9 cellular contexts compared by ENCODE assay signal in genomic region chr17:50064253-50064991, GRCh38. TPM values are rescaled to one million over a fixed set of nuclear protein-coding genes. Genes with fewer than 3 reads are reported as not detected.
A peak's percentile ranks its signal among the peaks of the same experiment; 100 is the strongest.
DNase-seq lines count a peak whose midpoint lies in the region; ATAC-seq, FAIRE-seq and TF ChIP-seq lines count a peak whose summit lies in the region.
"Had no signal": no experiment of that assay in that cellular context is flagged by ENCODE, and none has a peak within 500 bp of the region (broad histone marks: within the 10 kb centered on the region; RNA-seq: fewer than 3 reads in every experiment).

No MANE protein-coding gene starts in this region.

- TF ChIP-seq EP300 in HepG2 (IDR thresholded peaks at IDR 0.05; ENCODE audit: low read depth in 2 of 2, low read length in 2 of 2) (no peak), HepG2 (CRISPR knock-in tag; IDR thresholded peaks at IDR 0.05; ENCODE audit: borderline replicate concordance) (no peak)

- H3K36me3 ChIP-seq in HepG2 (replicated peaks in 1 of 2; ENCODE audit: control insufficient read depth in 1 of 2, insufficient read depth in 2 of 2, low read length in 2 of 2), result no peaks in the 10 kb centered on the region
- H3K36me3 ChIP-seq in thyroid gland, result peaks cover 12 to 19% of the 10 kb centered on the region in 2 donors

- peak overlapping the region; percentile 20 for H3K4me2 ChIP-seq in HepG2 (ENCODE audit: low read depth, low read length)

- no peaks in the 10 kb centered on the region for H3K79me2 ChIP-seq in HepG2 (ENCODE audit: insufficient read depth, low read length)

- POLR2A ChIA-PET in HepG2 (lab: Yijun Ruan, JAX), result no interaction called here

- intact Hi-C loops in HepG2 (cut with micrococcal nuclease; ENCODE audit: unreplicated experiment) (no loop called here), thyroid gland (cut with DNase I) (no loop called here)

- no peaks in the 10 kb centered on the region for H3K9me3 ChIP-seq in HepG2 (ENCODE audit: low read length)
- no peaks in the 10 kb centered on the region for H3K9me3 ChIP-seq in thyroid gland

- TF ChIP-seq CTCF in HepG2 (CRISPR knock-in tag; IDR thresholded peaks at IDR 0.05), result no peak
- TF ChIP-seq CTCF in thyroid gland (IDR thresholded peaks at IDR 0.05), result no peak

- TF ChIP-seq RAD21 in HepG2 (CRISPR knock-in tag; IDR thresholded peaks at IDR 0.05), result no peak

- CTCF ChIA-PET in HepG2 (lab: Yijun Ruan, JAX; ENCODE audit: low intra/inter-chr PET ratio, low total read pairs), result no interaction called here

- no peak for FAIRE-seq in HepG2 (lab: Jason Lieb, UNC)

- H2AFZ ChIP-seq in HepG2 (ENCODE audit: low read length), result no peak overlapping the region

- H3K27me3 ChIP-seq in HepG2 (ENCODE audit: control insufficient read depth in 1 of 2, insufficient read depth in 2 of 2, low read length in 2 of 2) (peaks cover 9 to 50% of the 10 kb centered on the region in 2 experiments), thyroid gland (no peaks in the 10 kb centered on the region)

- WGBS in HepG2 (ENCODE audit: low lambda C conversion rate), result 9% methylated on average over 11 of the region's 20 CpGs
- WGBS in thyroid gland, 2 donors, result 74 to 87% methylated on average over 14 to 20 of the region's 20 CpGs

- in situ Hi-C loops in HepG2 (cut with HindIII; ENCODE audit: extremely low pct_ligation_motif_present, low pct_unique_long_range_greater_than_20kb), result no loop called here

- ATAC-seq in HepG2 (peak; percentile 60), HG03442 (IDR thresholded peaks at IDR 0.05; ENCODE audit: unreplicated experiment) (no peak), HG03565 (IDR thresholded peaks at IDR 0.05; ENCODE audit: unreplicated experiment) (no peak)

- H4K20me1 ChIP-seq in HepG2 (ENCODE audit: insufficient read depth, low read length), result no peaks in the 10 kb centered on the region

- no TSS peak for BruUV-seq in HepG2 (replicated peaks; lab: Mats Ljungman, UMichigan)

- H3K27ac ChIP-seq in HepG2 (ENCODE audit: extremely low read length, insufficient read depth, low read length) (no peak overlapping the region), thyroid gland (peak overlapping the region; percentile 28 to 99 (median 95))
- H3K27ac ChIP-seq: VCaP had no signal

- peaks cover 10% of the 10 kb centered on the region; the same call in 1 of the 2 replicates for H3K4me1 ChIP-seq in HepG2 (ENCODE audit: insufficient read depth, low read length)
- peaks cover 40 to 59% of the 10 kb centered on the region in 2 donors for H3K4me1 ChIP-seq in thyroid gland

- H3K9ac ChIP-seq in HepG2 (ENCODE audit: insufficient read depth, low read depth, low read length), result no peak overlapping the region

- TF ChIP-seq POLR2A in HepG2 (IDR thresholded peaks at IDR 0.05; ENCODE audit: insufficient read depth in 1 of 2, low read depth in 2 of 2, low read length in 2 of 2), result no peak
- TF ChIP-seq POLR2A in thyroid gland (IDR thresholded peaks at IDR 0.05), result no peak

- DNase-seq in HT1080 (ENCODE audit: low read depth), result peak; percentile 99
- DNase-seq in brain pericyte (ENCODE audit: low read depth, low spot score), result peak; percentile 71
- DNase-seq in HepG2 (ENCODE audit: low spot score), result no peak
- DNase-seq in thyroid gland, result peak in 1 of 2 donors; percentile 16
- no peak for DNase-seq in mucosa of gallbladder (ENCODE audit: low spot score)
- DNase-seq in activated T-cell treated with anti-CD3 and anti-CD28 coated beads for 4 hours, result no peak

- H3K4me3 ChIP-seq in HepG2 (replicated peaks in 1 of 3; ENCODE audit: insufficient read depth in 1 of 3, low read depth in 2 of 3, low read length in 3 of 3) (peak overlapping the region in 1 of 3 experiments; percentile 25; a peak in 1 of 6 replicates), thyroid gland (replicated peaks in 1 of 3) (no peak overlapping the region)

RNA-seq across cellular contexts. Expression of gene ITGA3, which starts 8.5 kb away (rescaled TPM):
- 680 and 729 TPM in 2 replicates for total RNA-seq in HT1080 (2014; rRNA removed; shearing (Covaris generic))
- 478 and 533 TPM in 2 replicates for polyA plus RNA-seq in HT1080 (2015; cell fraction: cytosol; rRNA removed)
- polyA plus RNA-seq in HT1080 (2015; cell fraction: nucleus; rRNA removed), result 1,609 and 1,788 TPM in 2 replicates
- total RNA-seq in HepG2 (2016; rRNA removed; fragmentation: Illumina TruSeq; extraction: Trizol) (0.69 and 0.77 TPM in 2 replicates), thyroid gland (100 to 1,000 TPM; 145 to 246 (median 172) TPM), mucosa of gallbladder (134 TPM)
- 1.5 and 1.9 TPM in 2 replicates for total RNA-seq in HepG2 (2016; cell fraction: cytosol; rRNA removed; fragmentation: Illumina TruSeq; extraction: Trizol; ENCODE audit: low read depth)
- 0.48 and 1.1 TPM in 2 replicates for total RNA-seq in HepG2 (2016; cell fraction: insoluble cytoplasmic fraction; rRNA removed; fragmentation: Illumina TruSeq; extraction: Trizol)
- 0.28 and 0.62 TPM in 2 replicates for total RNA-seq in HepG2 (2016; cell fraction: membrane; rRNA removed; fragmentation: Illumina TruSeq; extraction: Trizol)
- total RNA-seq in HepG2 (2016; cell fraction: nucleus; rRNA removed; fragmentation: Illumina TruSeq; extraction: Trizol), result 1.3 and 1.8 TPM in 2 replicates
- polyA plus RNA-seq in HepG2 (2011; rRNA removed), result 0.48 and 0.59 TPM in 2 replicates
- 0.33 and 0.78 TPM in 2 replicates for polyA plus RNA-seq in HepG2 (2011; cell fraction: cytosol; rRNA removed)
- polyA plus RNA-seq in HepG2 (2011; cell fraction: nucleus; rRNA removed), result 2.6 and 3.3 TPM in 2 replicates
- 0.27 and 0.32 TPM in 2 replicates for polyA plus RNA-seq in HepG2 (2012)
- 0.51 and 0.57 TPM in 2 replicates for polyA plus RNA-seq in HepG2 (2016; cell fraction: cytosol; fragmentation: Illumina TruSeq; extraction: Trizol; ENCODE audit: low read depth)
- 0.52 and 0.82 TPM in 2 replicates for polyA plus RNA-seq in HepG2 (2016; cell fraction: insoluble cytoplasmic fraction; fragmentation: Illumina TruSeq; extraction: Trizol; ENCODE audit: low read depth)
- 0.30 and 0.48 TPM in 2 replicates for polyA plus RNA-seq in HepG2 (2016; cell fraction: membrane; fragmentation: Illumina TruSeq; extraction: Trizol; ENCODE audit: low read depth)
- 1.3 and 2.2 TPM in 2 replicates for polyA plus RNA-seq in HepG2 (2016; cell fraction: nucleus; fragmentation: Illumina TruSeq; extraction: Trizol; ENCODE audit: insufficient read depth, low read depth)
- 1.4 and 198 TPM in 2 replicates for polyA minus RNA-seq in HepG2 (2011; rRNA and poly(A)+ RNA removed; ENCODE audit: low replicate concordance)
- 2.9 and 6.2 TPM in 2 replicates for polyA minus RNA-seq in HepG2 (2011; cell fraction: cytosol; rRNA and poly(A)+ RNA removed)
- polyA minus RNA-seq in HepG2 (2011; cell fraction: nucleus; rRNA and poly(A)+ RNA removed), result 1.1 and 2.8 TPM in 2 replicates

RNA-seq across cellular contexts. Expression of gene PDK2, which starts 30.7 kb away (rescaled TPM):
- total RNA-seq in HT1080 (2014; rRNA removed; shearing (Covaris generic)), result 3.3 and 3.9 TPM in 2 replicates
- polyA plus RNA-seq in HT1080 (2015; cell fraction: cytosol; rRNA removed), result 5.8 and 6.9 TPM in 2 replicates
- polyA plus RNA-seq in HT1080 (2015; cell fraction: nucleus; rRNA removed), result 5.8 and 6.4 TPM in 2 replicates
- 18.5 and 19.2 TPM in 2 replicates for total RNA-seq in HepG2 (2016; rRNA removed; fragmentation: Illumina TruSeq; extraction: Trizol)
- total RNA-seq in HepG2 (2016; cell fraction: cytosol; rRNA removed; fragmentation: Illumina TruSeq; extraction: Trizol; ENCODE audit: low read depth), result 6.4 and 13.9 TPM in 2 replicates
- total RNA-seq in HepG2 (2016; cell fraction: insoluble cytoplasmic fraction; rRNA removed; fragmentation: Illumina TruSeq; extraction: Trizol), result 16.2 and 19.8 TPM in 2 replicates
- 10.9 and 11.9 TPM in 2 replicates for total RNA-seq in HepG2 (2016; cell fraction: membrane; rRNA removed; fragmentation: Illumina TruSeq; extraction: Trizol)
- total RNA-seq in HepG2 (2016; cell fraction: nucleus; rRNA removed; fragmentation: Illumina TruSeq; extraction: Trizol), result 10.9 and 12.5 TPM in 2 replicates
- polyA plus RNA-seq in HepG2 (2011; rRNA removed), result 59.7 and 66.6 TPM in 2 replicates
- 33.2 and 46.3 TPM in 2 replicates for polyA plus RNA-seq in HepG2 (2011; cell fraction: cytosol; rRNA removed)
- polyA plus RNA-seq in HepG2 (2011; cell fraction: nucleus; rRNA removed), result 86.5 and 102 TPM in 2 replicates
- 17.2 and 27.4 TPM in 2 replicates for polyA plus RNA-seq in HepG2 (2012)
- polyA plus RNA-seq in HepG2 (2016; cell fraction: cytosol; fragmentation: Illumina TruSeq; extraction: Trizol; ENCODE audit: low read depth), result 9.3 and 10.8 TPM in 2 replicates
- 22.3 and 32.8 TPM in 2 replicates for polyA plus RNA-seq in HepG2 (2016; cell fraction: insoluble cytoplasmic fraction; fragmentation: Illumina TruSeq; extraction: Trizol; ENCODE audit: low read depth)
- polyA plus RNA-seq in HepG2 (2016; cell fraction: membrane; fragmentation: Illumina TruSeq; extraction: Trizol; ENCODE audit: low read depth), result 12.0 and 14.3 TPM in 2 replicates
- 21.9 and 24.6 TPM in 2 replicates for polyA plus RNA-seq in HepG2 (2016; cell fraction: nucleus; fragmentation: Illumina TruSeq; extraction: Trizol; ENCODE audit: insufficient read depth, low read depth)
- polyA minus RNA-seq in HepG2 (2011; rRNA and poly(A)+ RNA removed; ENCODE audit: low replicate concordance), result 111 and 113 TPM in 2 replicates
- polyA minus RNA-seq in HepG2 (2011; cell fraction: cytosol; rRNA and poly(A)+ RNA removed), result 22.7 and 28.5 TPM in 2 replicates
- polyA minus RNA-seq in HepG2 (2011; cell fraction: nucleus; rRNA and poly(A)+ RNA removed), result 44.5 and 48.7 TPM in 2 replicates
- total RNA-seq in thyroid gland, result 10 to 100 TPM; 42.5 to 79.3 (median 64.5) TPM
- total RNA-seq in mucosa of gallbladder, result 64.7 TPM

Comparison
In these comparisons a context has a peak if more than half of its experiments do, and no peak if none do; other contexts are left out.
1. DNase-seq: peak in HT1080 (single experiment) and brain pericyte (single experiment); none in HepG2 (single experiment), mucosa of gallbladder (single experiment) and activated T-cell treated with anti-CD3 and anti-CD28 coated beads for 4 hours (single experiment).
2. RNA of gene ITGA3, which starts 8.5 kb away (total RNA-seq): 680 to 729 TPM in HT1080, 145 to 246 TPM in thyroid gland and 134 TPM in mucosa of gallbladder (single experiment); 0.28 to 1.9 TPM in HepG2; every median in the first group is over 10 times any median in the second.